In the genomic region with DNA sequence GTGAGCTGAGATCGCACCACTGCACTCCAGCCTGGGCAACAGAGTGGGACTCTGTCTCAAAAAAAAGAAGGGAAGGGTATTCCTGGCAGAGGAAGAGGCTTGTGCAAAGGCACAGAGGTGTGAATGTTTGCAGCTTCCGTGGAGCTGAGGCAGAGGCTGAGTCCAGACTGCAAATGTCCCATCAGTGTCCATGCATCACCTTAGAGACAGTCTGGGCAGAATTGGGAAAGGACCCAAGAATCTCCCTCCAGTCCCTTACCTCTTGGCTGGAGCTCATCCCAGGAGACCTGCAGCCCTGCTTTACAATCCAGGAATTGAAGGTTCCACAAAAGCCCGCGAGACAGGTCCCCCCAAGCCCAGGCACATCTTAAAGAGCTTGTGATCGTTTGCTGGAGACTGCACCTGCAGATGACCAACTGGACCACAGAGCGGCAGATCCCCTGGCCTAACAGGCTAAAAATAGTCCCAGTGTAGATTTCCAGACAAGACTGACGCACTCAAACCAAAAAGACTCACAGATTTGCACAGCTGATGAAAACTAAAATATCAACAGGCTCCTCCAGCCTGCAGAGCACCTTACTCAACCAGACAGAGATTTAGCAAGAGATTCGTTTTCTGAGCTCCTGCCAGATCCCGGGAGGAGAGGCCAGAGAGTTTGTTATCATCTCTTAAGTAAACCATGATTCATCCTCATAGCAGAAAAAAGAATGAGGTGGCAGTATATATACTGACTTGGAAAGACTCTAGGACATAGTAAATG, we compare ENCODE assay signal across 8 cellular contexts. TPM values are rescaled to one million over a fixed set of nuclear protein-coding genes. Genes with fewer than 3 reads are reported as not detected.
DNase-seq lines count a peak whose midpoint lies in the region; ATAC-seq, FAIRE-seq and TF ChIP-seq lines count a peak whose summit lies in the region.

No MANE protein-coding gene starts in this region.

- H3K4me3 Mint-ChIP-seq in type B pancreatic cell, result no peak overlapping the region

- TF ChIP-seq POLR2A in HepG2 (IDR thresholded peaks at IDR 0.05; ENCODE audit: insufficient read depth in 1 of 2, low read depth in 2 of 2, low read length in 2 of 2), result no peak

- no peak for TF ChIP-seq RAD21 in HepG2 (CRISPR knock-in tag; IDR thresholded peaks at IDR 0.05)

- H3K4me2 ChIP-seq in HepG2 (ENCODE audit: low read depth, low read length), result no peak overlapping the region

- H3K9me3 Mint-ChIP-seq in type B pancreatic cell, result no peaks in the 10 kb centered on the region

- no peak for FAIRE-seq in HepG2 (lab: Jason Lieb, UNC)

- BruUV-seq in HepG2 (replicated peaks; lab: Mats Ljungman, UMichigan), result no TSS peak

- no peaks in the 10 kb centered on the region for H3K36me3 Mint-ChIP-seq in type B pancreatic cell

- H3K4me3 ChIP-seq in HepG2 (replicated peaks in 1 of 3; ENCODE audit: insufficient read depth in 1 of 3, low read depth in 2 of 3, low read length in 3 of 3), result no peak overlapping the region
- H3K4me3 ChIP-seq in urinary bladder (ENCODE audit: low read depth, low read length), result no peak overlapping the region

- H3K27ac ChIP-seq in HepG2 (ENCODE audit: extremely low read length, insufficient read depth, low read length) (no peak overlapping the region), urinary bladder (ENCODE audit: low read depth) (peak overlapping the region; percentile 35)

- peak; percentile 29 for DNase-seq in NCI-H2196 (lab: John Stamatoyannopoulos, UW; ENCODE audit: unreplicated experiment)
- no peak for DNase-seq in NCI-H2196 treated with DMSO at 0.1 percent for 48 hours (lab: John Stamatoyannopoulos, UW; ENCODE audit: unreplicated experiment)
- DNase-seq in astrocyte of the hippocampus (ENCODE audit: low read depth, low spot score), result peak; percentile 88
- DNase-seq in HepG2 (ENCODE audit: low spot score), result peak; percentile 69
- no peak for DNase-seq in type B pancreatic cell (ENCODE audit: extremely low spot score, unreplicated experiment)
- no peak for DNase-seq in DMS153 treated with DMSO at 0.1 percent for 48 hours (lab: John Stamatoyannopoulos, UW; ENCODE audit: unreplicated experiment)

- CTCF ChIA-PET in HepG2 (lab: Yijun Ruan, JAX; ENCODE audit: low intra/inter-chr PET ratio, low total read pairs), result no interaction called here

- H3K27ac Mint-ChIP-seq in type B pancreatic cell, result no peak overlapping the region

- TF ChIP-seq EP300 in HepG2 (IDR thresholded peaks at IDR 0.05; ENCODE audit: low read depth in 2 of 2, low read length in 2 of 2), result no peak
- TF ChIP-seq EP300 in HepG2 (CRISPR knock-in tag; IDR thresholded peaks at IDR 0.05; ENCODE audit: borderline replicate concordance), result no peak

- H3K4me1 Mint-ChIP-seq in type B pancreatic cell (ENCODE audit: unreplicated experiment), result no peaks in the 10 kb centered on the region

- WGBS in HepG2 (ENCODE audit: low lambda C conversion rate), result 16% methylated on average over 7 of the region's 9 CpGs
- 24% methylated on average over 9 of the region's 9 CpGs for WGBS in urinary bladder

- no peak overlapping the region for H2AFZ ChIP-seq in HepG2 (ENCODE audit: low read length)

- no peaks in the 10 kb centered on the region for H3K27me3 Mint-ChIP-seq in type B pancreatic cell

- no peak overlapping the region for H3K9ac ChIP-seq in HepG2 (ENCODE audit: insufficient read depth, low read depth, low read length)

- intact Hi-C loops in HepG2 (cut with micrococcal nuclease; ENCODE audit: unreplicated experiment), result no loop called here

- no peaks in the 10 kb centered on the region for H3K36me3 ChIP-seq in HepG2 (replicated peaks in 1 of 2; ENCODE audit: control insufficient read depth in 1 of 2, insufficient read depth in 2 of 2, low read length in 2 of 2)
- no peaks in the 10 kb centered on the region for H3K36me3 ChIP-seq in urinary bladder (ENCODE audit: insufficient read depth)

- in situ Hi-C loops in HepG2 (cut with HindIII; ENCODE audit: extremely low pct_ligation_motif_present, low pct_unique_long_range_greater_than_20kb), result no loop called here

- peak; percentile 80 for ATAC-seq in HepG2
- no peak for ATAC-seq in activated CD4-positive, CD25-positive, alpha-beta regulatory T cell treated with anti-CD3 and anti-CD28 coated beads, Interleukin-2, amount 50 U/mL, for 24 hours

- no peaks in the 10 kb centered on the region for H4K20me1 ChIP-seq in HepG2 (ENCODE audit: insufficient read depth, low read length)

- H3K9me3 ChIP-seq in HepG2 (ENCODE audit: low read length), result no peaks in the 10 kb centered on the region

- TF ChIP-seq CTCF in HepG2 (CRISPR knock-in tag; IDR thresholded peaks at IDR 0.05), result no peak
- TF ChIP-seq CTCF in type B pancreatic cell (conservative IDR thresholded peaks at IDR 0.05), result no peak

- H3K79me2 ChIP-seq in HepG2 (ENCODE audit: insufficient read depth, low read length), result no peaks in the 10 kb centered on the region

- POLR2A ChIA-PET in HepG2 (lab: Yijun Ruan, JAX), result no interaction called here

- H3K27me3 ChIP-seq in HepG2 (ENCODE audit: control insufficient read depth in 1 of 2, insufficient read depth in 2 of 2, low read length in 2 of 2), result peaks cover 0 to 18% of the 10 kb centered on the region in 2 experiments; a peak in 2 of 5 replicates

- H3K4me1 ChIP-seq in HepG2 (ENCODE audit: insufficient read depth, low read length) (peaks cover 18% of the 10 kb centered on the region), urinary bladder (ENCODE audit: insufficient read depth) (no peaks in the 10 kb centered on the region)

TF ChIP-seq in HepG2, 621 proteins besides CTCF, POLR2A, EP300 and RAD21:
- TF ChIP-seq, protein P1, sequence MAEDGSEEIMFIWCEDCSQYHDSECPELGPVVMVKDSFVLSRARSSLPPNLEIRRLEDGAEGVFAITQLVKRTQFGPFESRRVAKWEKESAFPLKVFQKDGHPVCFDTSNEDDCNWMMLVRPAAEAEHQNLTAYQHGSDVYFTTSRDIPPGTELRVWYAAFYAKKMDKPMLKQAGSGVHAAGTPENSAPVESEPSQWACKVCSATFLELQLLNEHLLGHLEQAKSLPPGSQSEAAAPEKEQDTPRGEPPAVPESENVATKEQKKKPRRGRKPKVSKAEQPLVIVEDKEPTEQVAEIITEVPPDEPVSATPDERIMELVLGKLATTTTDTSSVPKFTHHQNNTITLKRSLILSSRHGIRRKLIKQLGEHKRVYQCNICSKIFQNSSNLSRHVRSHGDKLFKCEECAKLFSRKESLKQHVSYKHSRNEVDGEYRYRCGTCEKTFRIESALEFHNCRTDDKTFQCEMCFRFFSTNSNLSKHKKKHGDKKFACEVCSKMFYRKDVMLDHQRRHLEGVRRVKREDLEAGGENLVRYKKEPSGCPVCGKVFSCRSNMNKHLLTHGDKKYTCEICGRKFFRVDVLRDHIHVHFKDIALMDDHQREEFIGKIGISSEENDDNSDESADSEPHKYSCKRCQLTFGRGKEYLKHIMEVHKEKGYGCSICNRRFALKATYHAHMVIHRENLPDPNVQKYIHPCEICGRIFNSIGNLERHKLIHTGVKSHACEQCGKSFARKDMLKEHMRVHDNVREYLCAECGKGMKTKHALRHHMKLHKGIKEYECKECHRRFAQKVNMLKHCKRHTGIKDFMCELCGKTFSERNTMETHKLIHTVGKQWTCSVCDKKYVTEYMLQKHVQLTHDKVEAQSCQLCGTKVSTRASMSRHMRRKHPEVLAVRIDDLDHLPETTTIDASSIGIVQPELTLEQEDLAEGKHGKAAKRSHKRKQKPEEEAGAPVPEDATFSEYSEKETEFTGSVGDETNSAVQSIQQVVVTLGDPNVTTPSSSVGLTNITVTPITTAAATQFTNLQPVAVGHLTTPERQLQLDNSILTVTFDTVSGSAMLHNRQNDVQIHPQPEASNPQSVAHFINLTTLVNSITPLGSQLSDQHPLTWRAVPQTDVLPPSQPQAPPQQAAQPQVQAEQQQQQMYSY (CRISPR knock-in tag; IDR thresholded peaks at IDR 0.05), result no peak
- TF ChIP-seq CEBPB (IDR thresholded peaks at IDR 0.05; ENCODE audit: borderline replicate concordance, low read depth, low read length) (peak; percentile 50; the same call in 1 of the 2 replicates), ZNF7 (CRISPR knock-in tag; IDR thresholded peaks at IDR 0.05) (no peak), FOSL2 (CRISPR knock-in tag; IDR thresholded peaks at IDR 0.05) (peak; percentile 78), ETV5 (CRISPR knock-in tag; IDR thresholded peaks at IDR 0.05; ENCODE audit: borderline replicate concordance) (no peak)
- TF ChIP-seq, protein P2, sequence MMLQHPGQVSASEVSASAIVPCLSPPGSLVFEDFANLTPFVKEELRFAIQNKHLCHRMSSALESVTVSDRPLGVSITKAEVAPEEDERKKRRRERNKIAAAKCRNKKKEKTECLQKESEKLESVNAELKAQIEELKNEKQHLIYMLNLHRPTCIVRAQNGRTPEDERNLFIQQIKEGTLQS (CRISPR knock-in tag; IDR thresholded peaks at IDR 0.05), result no peak

RNA-seq across cellular contexts. Expression of gene NANOS1, which starts 22.9 kb away (rescaled TPM):
- total RNA-seq in HepG2 (2016; rRNA removed; fragmentation: Illumina TruSeq; extraction: Trizol) (1.5 and 1.7 TPM in 2 replicates), urinary bladder (2.2 TPM), type B pancreatic cell (ENCODE audit: low replicate concordance) (10.1 and 14.4 TPM in 2 replicates)
- total RNA-seq in HepG2 (2016; cell fraction: cytosol; rRNA removed; fragmentation: Illumina TruSeq; extraction: Trizol; ENCODE audit: low read depth), result 1.5 and 2.2 TPM in 2 replicates
- total RNA-seq in HepG2 (2016; cell fraction: insoluble cytoplasmic fraction; rRNA removed; fragmentation: Illumina TruSeq; extraction: Trizol), result 0.46 and 0.82 TPM in 2 replicates
- total RNA-seq in HepG2 (2016; cell fraction: membrane; rRNA removed; fragmentation: Illumina TruSeq; extraction: Trizol), result 3.1 and 3.9 TPM in 2 replicates
- total RNA-seq in HepG2 (2016; cell fraction: nucleus; rRNA removed; fragmentation: Illumina TruSeq; extraction: Trizol), result 1.2 and 2.1 TPM in 2 replicates
- polyA plus RNA-seq in HepG2 (2011; rRNA removed) (1.7 and 2.2 TPM in 2 replicates), urinary bladder (5.1 TPM)
- 1.4 and 1.9 TPM in 2 replicates for polyA plus RNA-seq in HepG2 (2011; cell fraction: cytosol; rRNA removed)
- 0.77 and 0.90 TPM in 2 replicates for polyA plus RNA-seq in HepG2 (2011; cell fraction: nucleus; rRNA removed)
- 1.0 and 1.9 TPM in 2 replicates for polyA plus RNA-seq in HepG2 (2012)
- polyA plus RNA-seq in HepG2 (2016; cell fraction: cytosol; fragmentation: Illumina TruSeq; extraction: Trizol; ENCODE audit: low read depth), result 4.2 and 4.6 TPM in 2 replicates
- polyA plus RNA-seq in HepG2 (2016; cell fraction: insoluble cytoplasmic fraction; fragmentation: Illumina TruSeq; extraction: Trizol; ENCODE audit: low read depth), result 0.90 and 1.9 TPM in 2 replicates
- polyA plus RNA-seq in HepG2 (2016; cell fraction: membrane; fragmentation: Illumina TruSeq; extraction: Trizol; ENCODE audit: low read depth), result 5.3 and 5.7 TPM in 2 replicates
- polyA plus RNA-seq in HepG2 (2016; cell fraction: nucleus; fragmentation: Illumina TruSeq; extraction: Trizol; ENCODE audit: insufficient read depth, low read depth), result 1.6 and 1.7 TPM in 2 replicates
- 0.76 and 1.8 TPM in 2 replicates for polyA minus RNA-seq in HepG2 (2011; rRNA and poly(A)+ RNA removed; ENCODE audit: low replicate concordance)
- polyA minus RNA-seq in HepG2 (2011; cell fraction: cytosol; rRNA and poly(A)+ RNA removed), result 0.89 and 1.1 TPM in 2 replicates
- 2.2 and 2.3 TPM in 2 replicates for polyA minus RNA-seq in HepG2 (2011; cell fraction: nucleus; rRNA and poly(A)+ RNA removed)

Comparison
In these comparisons a context has a peak if more than half of its experiments do, and no peak if none do; other contexts are left out.
1. DNase-seq: peak in NCI-H2196 (single experiment), astrocyte of the hippocampus (single experiment) and HepG2 (single experiment); none in NCI-H2196 treated with DMSO at 0.1 percent for 48 hours (single experiment), type B pancreatic cell (single experiment) and DMS153 treated with DMSO at 0.1 percent for 48 hours (single experiment).